1 cellular context compared by ENCODE assay signal in the genomic region with DNA sequence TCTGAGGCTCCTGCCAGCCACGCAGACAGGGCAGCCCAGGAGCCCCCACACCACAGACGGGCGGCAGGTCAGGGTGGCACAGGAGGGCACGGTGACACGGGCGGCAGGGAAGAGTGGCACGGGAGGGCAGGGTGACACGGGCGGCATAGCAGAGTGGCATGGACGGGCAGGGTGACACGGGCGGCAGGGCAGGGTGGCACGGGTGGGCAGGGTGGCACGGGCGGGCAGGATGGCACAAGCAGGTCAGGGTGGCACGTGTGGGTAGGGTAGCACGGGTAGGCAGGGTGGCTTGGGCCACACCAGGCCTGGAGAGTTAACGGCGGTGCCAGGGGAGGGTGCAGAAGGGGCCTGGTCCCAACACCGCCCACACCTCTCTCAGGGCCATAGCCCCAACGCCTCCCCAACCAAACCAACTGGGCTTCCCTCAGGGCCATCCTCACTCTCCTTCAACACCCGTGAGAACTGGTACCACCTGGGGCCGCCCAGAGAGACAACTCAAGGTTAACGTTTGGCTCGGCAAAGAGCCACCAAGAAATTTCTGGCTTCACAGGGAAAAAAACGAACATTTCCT.
A peak's percentile ranks its signal among the peaks of the same experiment; 100 is the strongest.
TF ChIP-seq lines count a peak whose summit lies in the region.

No MANE protein-coding gene starts in this region.

TF ChIP-seq in HepG2, 621 proteins besides CTCF, POLR2A, EP300 and RAD21:
- TF ChIP-seq KMT2A (CRISPR knock-in tag; IDR thresholded peaks at IDR 0.05): no peak
- no peak for TF ChIP-seq ESRRA (CRISPR knock-in tag; IDR thresholded peaks at IDR 0.05; ENCODE audit: low read depth)
- TF ChIP-seq, protein P1, sequence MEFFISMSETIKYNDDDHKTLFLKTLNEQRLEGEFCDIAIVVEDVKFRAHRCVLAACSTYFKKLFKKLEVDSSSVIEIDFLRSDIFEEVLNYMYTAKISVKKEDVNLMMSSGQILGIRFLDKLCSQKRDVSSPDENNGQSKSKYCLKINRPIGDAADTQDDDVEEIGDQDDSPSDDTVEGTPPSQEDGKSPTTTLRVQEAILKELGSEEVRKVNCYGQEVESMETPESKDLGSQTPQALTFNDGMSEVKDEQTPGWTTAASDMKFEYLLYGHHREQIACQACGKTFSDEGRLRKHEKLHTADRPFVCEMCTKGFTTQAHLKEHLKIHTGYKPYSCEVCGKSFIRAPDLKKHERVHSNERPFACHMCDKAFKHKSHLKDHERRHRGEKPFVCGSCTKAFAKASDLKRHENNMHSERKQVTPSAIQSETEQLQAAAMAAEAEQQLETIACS (CRISPR knock-in tag; IDR thresholded peaks at IDR 0.05): no peak
- 0 out of 2 replicates have a peak, but pooled peaks have one; percentile 35 for TF ChIP-seq RXRA (CRISPR knock-in tag; IDR thresholded peaks at IDR 0.05)
- TF ChIP-seq AGO2 (optimal IDR thresholded peaks at IDR 0.05; ENCODE audit: low read depth, low read length): peak; percentile 22
- TF ChIP-seq, protein P2, sequence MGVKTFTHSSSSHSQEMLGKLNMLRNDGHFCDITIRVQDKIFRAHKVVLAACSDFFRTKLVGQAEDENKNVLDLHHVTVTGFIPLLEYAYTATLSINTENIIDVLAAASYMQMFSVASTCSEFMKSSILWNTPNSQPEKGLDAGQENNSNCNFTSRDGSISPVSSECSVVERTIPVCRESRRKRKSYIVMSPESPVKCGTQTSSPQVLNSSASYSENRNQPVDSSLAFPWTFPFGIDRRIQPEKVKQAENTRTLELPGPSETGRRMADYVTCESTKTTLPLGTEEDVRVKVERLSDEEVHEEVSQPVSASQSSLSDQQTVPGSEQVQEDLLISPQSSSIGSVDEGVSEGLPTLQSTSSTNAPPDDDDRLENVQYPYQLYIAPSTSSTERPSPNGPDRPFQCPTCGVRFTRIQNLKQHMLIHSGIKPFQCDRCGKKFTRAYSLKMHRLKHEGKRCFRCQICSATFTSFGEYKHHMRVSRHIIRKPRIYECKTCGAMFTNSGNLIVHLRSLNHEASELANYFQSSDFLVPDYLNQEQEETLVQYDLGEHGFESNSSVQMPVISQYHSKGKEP (CRISPR knock-in tag; IDR thresholded peaks at IDR 0.05): no peak
- TF ChIP-seq, protein P3, sequence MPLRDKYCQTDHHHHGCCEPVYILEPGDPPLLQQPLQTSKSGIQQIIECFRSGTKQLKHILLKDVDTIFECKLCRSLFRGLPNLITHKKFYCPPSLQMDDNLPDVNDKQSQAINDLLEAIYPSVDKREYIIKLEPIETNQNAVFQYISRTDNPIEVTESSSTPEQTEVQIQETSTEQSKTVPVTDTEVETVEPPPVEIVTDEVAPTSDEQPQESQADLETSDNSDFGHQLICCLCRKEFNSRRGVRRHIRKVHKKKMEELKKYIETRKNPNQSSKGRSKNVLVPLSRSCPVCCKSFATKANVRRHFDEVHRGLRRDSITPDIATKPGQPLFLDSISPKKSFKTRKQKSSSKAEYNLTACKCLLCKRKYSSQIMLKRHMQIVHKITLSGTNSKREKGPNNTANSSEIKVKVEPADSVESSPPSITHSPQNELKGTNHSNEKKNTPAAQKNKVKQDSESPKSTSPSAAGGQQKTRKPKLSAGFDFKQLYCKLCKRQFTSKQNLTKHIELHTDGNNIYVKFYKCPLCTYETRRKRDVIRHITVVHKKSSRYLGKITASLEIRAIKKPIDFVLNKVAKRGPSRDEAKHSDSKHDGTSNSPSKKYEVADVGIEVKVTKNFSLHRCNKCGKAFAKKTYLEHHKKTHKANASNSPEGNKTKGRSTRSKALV (CRISPR knock-in tag; IDR thresholded peaks at IDR 0.05): no peak
- peak; percentile 98 for TF ChIP-seq HNRNPL (IDR thresholded peaks at IDR 0.05; ENCODE audit: low read depth, low read length)
- no peak for TF ChIP-seq STAG1 (CRISPR knock-in tag; IDR thresholded peaks at IDR 0.05)
- TF ChIP-seq ARHGAP35 (CRISPR knock-in tag; IDR thresholded peaks at IDR 0.05; ENCODE audit: borderline replicate concordance): no peak
- TF ChIP-seq, protein P4, sequence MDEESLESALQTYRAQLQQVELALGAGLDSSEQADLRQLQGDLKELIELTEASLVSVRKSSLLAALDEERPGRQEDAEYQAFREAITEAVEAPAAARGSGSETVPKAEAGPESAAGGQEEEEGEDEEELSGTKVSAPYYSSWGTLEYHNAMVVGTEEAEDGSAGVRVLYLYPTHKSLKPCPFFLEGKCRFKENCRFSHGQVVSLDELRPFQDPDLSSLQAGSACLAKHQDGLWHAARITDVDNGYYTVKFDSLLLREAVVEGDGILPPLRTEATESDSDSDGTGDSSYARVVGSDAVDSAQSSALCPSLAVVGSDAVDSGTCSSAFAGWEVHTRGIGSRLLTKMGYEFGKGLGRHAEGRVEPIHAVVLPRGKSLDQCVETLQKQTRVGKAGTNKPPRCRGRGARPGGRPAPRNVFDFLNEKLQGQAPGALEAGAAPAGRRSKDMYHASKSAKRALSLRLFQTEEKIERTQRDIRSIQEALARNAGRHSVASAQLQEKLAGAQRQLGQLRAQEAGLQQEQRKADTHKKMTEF (CRISPR knock-in tag; IDR thresholded peaks at IDR 0.05): no peak
- no peak for TF ChIP-seq ZFYVE20 (CRISPR knock-in tag; IDR thresholded peaks at IDR 0.05; ENCODE audit: borderline replicate concordance, low read depth)
- no peak for TF ChIP-seq NAIF1 (CRISPR knock-in tag; IDR thresholded peaks at IDR 0.05; ENCODE audit: borderline replicate concordance)
- TF ChIP-seq SCMH1 (CRISPR knock-in tag; IDR thresholded peaks at IDR 0.05; ENCODE audit: borderline replicate concordance): no peak
- TF ChIP-seq KDM4B (CRISPR knock-in tag; IDR thresholded peaks at IDR 0.05): no peak
- TF ChIP-seq KAT2B (IDR thresholded peaks at IDR 0.05; ENCODE audit: borderline replicate concordance, low read depth, low read length): no peak
- no peak for TF ChIP-seq FOXP1 (IDR thresholded peaks at IDR 0.05)
- no peak for TF ChIP-seq FOXP1 (CRISPR knock-in tag; IDR thresholded peaks at IDR 0.05)
- TF ChIP-seq PHF20 (CRISPR knock-in tag; IDR thresholded peaks at IDR 0.05): no peak
- no peak for TF ChIP-seq SRY (CRISPR knock-in tag; IDR thresholded peaks at IDR 0.05)
- TF ChIP-seq AKAP8 (CRISPR knock-in tag; IDR thresholded peaks at IDR 0.05): 0 out of 2 replicates have a peak, but pooled peaks have one; percentile 21
- peak; percentile 48; the same call in 1 of the 2 replicates for TF ChIP-seq RBFOX2 (IDR thresholded peaks at IDR 0.05; ENCODE audit: low read depth, low read length)
- TF ChIP-seq, protein P5, sequence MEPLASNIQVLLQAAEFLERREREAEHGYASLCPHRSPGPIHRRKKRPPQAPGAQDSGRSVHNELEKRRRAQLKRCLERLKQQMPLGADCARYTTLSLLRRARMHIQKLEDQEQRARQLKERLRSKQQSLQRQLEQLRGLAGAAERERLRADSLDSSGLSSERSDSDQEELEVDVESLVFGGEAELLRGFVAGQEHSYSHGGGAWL (CRISPR knock-in tag; IDR thresholded peaks at IDR 0.05): no peak
